Comparison of ENCODE assay signal across 25 cellular contexts in genomic region chr2:68369340-68369734, GRCh38. TPM values are rescaled to one million over a fixed set of nuclear protein-coding genes. Genes with fewer than 3 reads are reported as not detected.
DNase-seq lines count a peak whose midpoint lies in the region; ATAC-seq, FAIRE-seq and TF ChIP-seq lines count a peak whose summit lies in the region.
"Had no signal": no experiment of that assay in that cellular context is flagged by ENCODE, and none has a peak within 500 bp of the region (broad histone marks: within the 10 kb centered on the region; RNA-seq: fewer than 3 reads in every experiment).

No MANE protein-coding gene starts in this region.

- H3K27ac ChIP-seq in RWPE1 = peak overlapping the region; percentile 85
- peak overlapping the region; percentile 1 for H3K27ac ChIP-seq in keratinocyte (ENCODE audit: control insufficient read depth, insufficient read depth, low read length)
- H3K27ac ChIP-seq in spleen = peak overlapping the region in 7 of 8 donors; percentile 84 to 95 (median 94)
- H3K27ac ChIP-seq in HepG2 (ENCODE audit: extremely low read length, insufficient read depth, low read length) = no peak overlapping the region
- H3K27ac ChIP-seq: prostate gland had no signal

- in situ Hi-C loops in HepG2 (cut with HindIII; ENCODE audit: extremely low pct_ligation_motif_present, low pct_unique_long_range_greater_than_20kb) = no loop called here

- CTCF ChIA-PET in RWPE1 (lab: Yijun Ruan, JAX) (no interaction called here), HepG2 (lab: Yijun Ruan, JAX; ENCODE audit: low intra/inter-chr PET ratio, low total read pairs) (no interaction called here)

- TF ChIP-seq CTCF in GM06990 (IDR thresholded peaks at IDR 0.05; ENCODE audit: insufficient read depth, low read length, poor library complexity, severe bottlenecking) = no peak
- no peak for TF ChIP-seq CTCF in RWPE1 (conservative IDR thresholded peaks at IDR 0.05; ENCODE audit: low read depth)
- no peak for TF ChIP-seq CTCF in keratinocyte (optimal IDR thresholded peaks at IDR 0.05 in 1 of 3, IDR thresholded peaks at IDR 0.05 in 1 of 3, conservative IDR thresholded peaks at IDR 0.05 in 1 of 3; ENCODE audit: extremely low read depth in 1 of 3, insufficient read depth in 2 of 3, low read length in 3 of 3)
- TF ChIP-seq CTCF in spleen (IDR thresholded peaks at IDR 0.05 in 8 of 11, conservative IDR thresholded peaks at IDR 0.05 in 3 of 11) = no peak
- no peak for TF ChIP-seq CTCF in HepG2 (CRISPR knock-in tag; IDR thresholded peaks at IDR 0.05)

- intact Hi-C loops in spleen (cut with DNase I; ENCODE audit: low total_unique reads) (no loop called here), HepG2 (cut with micrococcal nuclease; ENCODE audit: unreplicated experiment) (no loop called here)

- dilution Hi-C loops in keratinocyte (cut with MboI; ENCODE audit: extremely low pct_ligation_motif_present, low sequenced_read_pairs) = no loop called here

- DNase-seq in GM06990 (ENCODE audit: extremely low read depth, insufficient read length) = no peak
- DNase-seq in RWPE1 (ENCODE audit: low spot score) = no peak
- DNase-seq in keratinocyte (ENCODE audit: low read depth, low spot score) = no peak
- no peak for DNase-seq in spleen
- no peak for DNase-seq in HepG2 (ENCODE audit: low spot score)
- no peak for DNase-seq in H7
- no peak for DNase-seq in HCEC 1CT
- no peak for DNase-seq in stimulated activated naive CD4-positive, alpha-beta T cell (lab: John Stamatoyannopoulos, UW)
- DNase-seq: activated CD4-positive, alpha-beta memory T cell treated with anti-CD3 and anti-CD28 coated beads for 36 hours; activated CD8-positive, alpha-beta memory T cell treated with anti-CD3 and anti-CD28 coated beads, Interleukin-2, amount 50 U/mL, for 48 hours; effector CD4-positive, alpha-beta T cell; erythroblast; left lung; MM.1S; NCI-H1436 treated with DMSO at 0.1 percent for 48 hours; NCI-H2107; SHP77 treated with DMSO at 0.1 percent for 48 hours; SW 1271 had no signal

- H3K27me3 ChIP-seq in GM06990 (replicated peaks; ENCODE audit: control insufficient read depth, insufficient read depth, low read length) (no peaks in the 10 kb centered on the region), keratinocyte (ENCODE audit: control insufficient read depth, extremely low read depth, insufficient read depth, low read length) (no peaks in the 10 kb centered on the region), spleen (replicated peaks in 1 of 7) (no peaks in the 10 kb centered on the region), HepG2 (ENCODE audit: control insufficient read depth in 1 of 2, insufficient read depth in 2 of 2, low read length in 2 of 2) (peaks cover 0 to 7% of the 10 kb centered on the region in 2 experiments; a peak in 1 of 5 replicates), H7 (ENCODE audit: control insufficient read depth, insufficient read depth, low read length) (no peaks in the 10 kb centered on the region)
- H3K27me3 ChIP-seq: left lung had no signal

- no TSS peak for BruUV-seq in HepG2 (replicated peaks; lab: Mats Ljungman, UMichigan)

- 80 to 94% (median 85%) methylated on average over 9 of the region's 9 CpGs for WGBS in spleen, 5 donors
- 15% methylated on average over 9 of the region's 9 CpGs for WGBS in HepG2 (ENCODE audit: low lambda C conversion rate)

- H3K79me2 ChIP-seq in keratinocyte (ENCODE audit: control insufficient read depth, insufficient read depth, low read length) = no peaks in the 10 kb centered on the region
- H3K79me2 ChIP-seq in HepG2 (ENCODE audit: insufficient read depth, low read length) = no peaks in the 10 kb centered on the region

- FAIRE-seq in keratinocyte (lab: Jason Lieb, UNC) (no peak), HepG2 (lab: Jason Lieb, UNC) (no peak)

- TF ChIP-seq RAD21 in HepG2 (CRISPR knock-in tag; IDR thresholded peaks at IDR 0.05) = no peak

- H3K4me3 ChIP-seq in GM06990 (replicated peaks; ENCODE audit: low read depth, low read length) (peak overlapping the region; percentile 81), keratinocyte (ENCODE audit: control insufficient read depth in 2 of 3, extremely low read depth in 1 of 3, insufficient read depth in 2 of 3, low read depth in 1 of 3, low read length in 3 of 3) (no peak overlapping the region), spleen (peak overlapping the region in 2 of 8 donors; percentile 55 to 79), HepG2 (replicated peaks in 1 of 3; ENCODE audit: insufficient read depth in 1 of 3, low read depth in 2 of 3, low read length in 3 of 3) (no peak overlapping the region), H7 (ENCODE audit: insufficient read depth, low read depth, low read length) (no peak overlapping the region)
- H3K4me3 ChIP-seq: prostate gland had no signal

- H2AFZ ChIP-seq in keratinocyte (ENCODE audit: control insufficient read depth, low read length) (no peak overlapping the region), HepG2 (ENCODE audit: low read length) (no peak overlapping the region)

- TF ChIP-seq POLR2A in spleen (IDR thresholded peaks at IDR 0.05) (no peak), HepG2 (IDR thresholded peaks at IDR 0.05; ENCODE audit: insufficient read depth in 1 of 2, low read depth in 2 of 2, low read length in 2 of 2) (no peak)

- ATAC-seq in HepG2 = no peak

- H3K4me1 ChIP-seq in keratinocyte (ENCODE audit: control insufficient read depth, extremely low read depth, insufficient read depth, low read length) (peaks cover 15% of the 10 kb centered on the region), spleen (peaks cover 11 to 90% (median 79%) of the 10 kb centered on the region in 6 donors), HepG2 (ENCODE audit: insufficient read depth, low read length) (no peaks in the 10 kb centered on the region)
- H3K4me1 ChIP-seq: prostate gland had no signal

- peaks cover 1% of the 10 kb centered on the region for H3K36me3 ChIP-seq in GM06990 (ENCODE audit: control insufficient read depth, insufficient read depth, low read length)
- no peaks in the 10 kb centered on the region for H3K36me3 ChIP-seq in keratinocyte (ENCODE audit: control insufficient read depth in 2 of 2, extremely low read depth in 1 of 2, insufficient read depth in 2 of 2, low read length in 2 of 2)
- H3K36me3 ChIP-seq in spleen = peaks cover 0 to 23% (median 0%) of the 10 kb centered on the region in 6 donors
- no peaks in the 10 kb centered on the region for H3K36me3 ChIP-seq in HepG2 (replicated peaks in 1 of 2; ENCODE audit: control insufficient read depth in 1 of 2, insufficient read depth in 2 of 2, low read length in 2 of 2)
- H3K36me3 ChIP-seq in H7 (replicated peaks; ENCODE audit: control insufficient read depth, insufficient read depth, low read length) = no peaks in the 10 kb centered on the region
- H3K36me3 ChIP-seq: left lung, prostate gland had no signal

- no peak overlapping the region for H3K4me2 ChIP-seq in keratinocyte (ENCODE audit: control insufficient read depth, extremely low read depth, insufficient read depth, low read depth, low read length)
- no peak overlapping the region for H3K4me2 ChIP-seq in HepG2 (ENCODE audit: low read depth, low read length)

- H3K9me3 ChIP-seq in keratinocyte (ENCODE audit: control insufficient read depth, low read depth, low read length) = no peaks in the 10 kb centered on the region
- H3K9me3 ChIP-seq in spleen = no peaks in the 10 kb centered on the region
- H3K9me3 ChIP-seq in HepG2 (ENCODE audit: low read length) = no peaks in the 10 kb centered on the region
- H3K9me3 ChIP-seq: left lung, prostate gland had no signal

- POLR2A ChIA-PET in RWPE1 (lab: Yijun Ruan, JAX; ENCODE audit: low non-redundant PET) = no interaction called here
- POLR2A ChIA-PET in HepG2 (lab: Yijun Ruan, JAX) = no interaction called here

- H3K9ac ChIP-seq in keratinocyte (ENCODE audit: control insufficient read depth, extremely low read depth, insufficient read depth, low read length) = no peak overlapping the region
- H3K9ac ChIP-seq in HepG2 (ENCODE audit: insufficient read depth, low read depth, low read length) = no peak overlapping the region

- no peaks in the 10 kb centered on the region for H3K9me1 ChIP-seq in keratinocyte (ENCODE audit: control insufficient read depth, extremely low read depth, insufficient read depth, low read length)

- TF ChIP-seq EP300 in HepG2 (IDR thresholded peaks at IDR 0.05; ENCODE audit: low read depth in 2 of 2, low read length in 2 of 2) = no peak
- no peak for TF ChIP-seq EP300 in HepG2 (CRISPR knock-in tag; IDR thresholded peaks at IDR 0.05; ENCODE audit: borderline replicate concordance)

- H4K20me1 ChIP-seq in keratinocyte (ENCODE audit: control insufficient read depth, extremely low read depth, insufficient read depth, low read length) = no peaks in the 10 kb centered on the region
- no peaks in the 10 kb centered on the region for H4K20me1 ChIP-seq in HepG2 (ENCODE audit: insufficient read depth, low read length)

RNA-seq across cellular contexts. Expression of gene PLEK, which starts 4.3 kb away (rescaled TPM):
- polyA plus RNA-seq in keratinocyte (0.04 to 0.28 TPM in 2 of 3 replicates, not detected in the other), spleen (10 to 100 TPM; 49.1 to 67.7 (median 53.0) TPM), HepG2 (2011; rRNA removed) (0.05 TPM in 1 of 2 replicates, not detected in the other)
- not detected for polyA plus RNA-seq in keratinocyte (2011; ENCODE audit: low read depth)
- polyA plus RNA-seq in keratinocyte (2011; cell fraction: cytosol; rRNA removed) = 0.02 TPM in 1 of 2 replicates, not detected in the other
- polyA plus RNA-seq in keratinocyte (2011; cell fraction: nucleus; rRNA removed) = not detected in 2 replicates
- not detected in 2 replicates for polyA plus RNA-seq in keratinocyte (2012; ENCODE audit: low replicate concordance)
- not detected in 3 replicates for polyA minus RNA-seq in keratinocyte
- polyA minus RNA-seq in keratinocyte (2011; cell fraction: cytosol; rRNA and poly(A)+ RNA removed) = not detected
- not detected in 2 replicates for polyA minus RNA-seq in keratinocyte (2011; cell fraction: nucleus; rRNA and poly(A)+ RNA removed)
- total RNA-seq in spleen (100 to 1,000 TPM in 5 of 7 donors, 10 to 100 TPM in 2; 79.9 to 202 (median 136) TPM), HepG2 (2016; rRNA removed; fragmentation: Illumina TruSeq; extraction: Trizol) (not detected in 2 replicates)
- total RNA-seq in HepG2 (2016; cell fraction: cytosol; rRNA removed; fragmentation: Illumina TruSeq; extraction: Trizol; ENCODE audit: low read depth) = not detected in 2 replicates
- total RNA-seq in HepG2 (2016; cell fraction: insoluble cytoplasmic fraction; rRNA removed; fragmentation: Illumina TruSeq; extraction: Trizol) = not detected in 2 replicates
- total RNA-seq in HepG2 (2016; cell fraction: membrane; rRNA removed; fragmentation: Illumina TruSeq; extraction: Trizol) = not detected in 2 replicates
- total RNA-seq in HepG2 (2016; cell fraction: nucleus; rRNA removed; fragmentation: Illumina TruSeq; extraction: Trizol) = not detected in 2 replicates
- polyA plus RNA-seq in HepG2 (2011; cell fraction: cytosol; rRNA removed) = 0.04 TPM in 2 replicates
- polyA plus RNA-seq in HepG2 (2011; cell fraction: nucleus; rRNA removed) = 0.12 TPM in 1 of 2 replicates, not detected in the other
- polyA plus RNA-seq in HepG2 (2012) = not detected in 2 replicates
- polyA plus RNA-seq in HepG2 (2016; cell fraction: cytosol; fragmentation: Illumina TruSeq; extraction: Trizol; ENCODE audit: low read depth) = not detected in 2 replicates
- polyA plus RNA-seq in HepG2 (2016; cell fraction: insoluble cytoplasmic fraction; fragmentation: Illumina TruSeq; extraction: Trizol; ENCODE audit: low read depth) = not detected in 2 replicates
- polyA plus RNA-seq in HepG2 (2016; cell fraction: membrane; fragmentation: Illumina TruSeq; extraction: Trizol; ENCODE audit: low read depth) = not detected in 2 replicates
- polyA plus RNA-seq in HepG2 (2016; cell fraction: nucleus; fragmentation: Illumina TruSeq; extraction: Trizol; ENCODE audit: insufficient read depth, low read depth) = not detected in 2 replicates
- 0.21 TPM in 1 of 2 replicates, not detected in the other for polyA minus RNA-seq in HepG2 (2011; rRNA and poly(A)+ RNA removed; ENCODE audit: low replicate concordance)
- not detected in 2 replicates for polyA minus RNA-seq in HepG2 (2011; cell fraction: cytosol; rRNA and poly(A)+ RNA removed)
- not detected in 2 replicates for polyA minus RNA-seq in HepG2 (2011; cell fraction: nucleus; rRNA and poly(A)+ RNA removed)
- not detected in 2 replicates for total RNA-seq in H7 (2014; rRNA removed; shearing (Covaris generic))
- total RNA-seq: chondrocyte, Daoy, fibroblast of villous mesenchyme, mesothelial cell of epicardium, PC-3 had no signal
- polyA plus RNA-seq: BJ had no signal

RNA-seq across cellular contexts. Expression of gene CNRIP1, which starts 49.6 kb away (rescaled TPM):
- polyA plus RNA-seq in keratinocyte (0.04 TPM in 1 of 3 replicates, not detected in the others), spleen (10 to 100 TPM in 2 of 3 donors, 1 to 10 TPM in 1; 7.8 to 17.5 (median 11.9) TPM), HepG2 (2011; rRNA removed) (not detected in 2 replicates)
- not detected for polyA plus RNA-seq in keratinocyte (2011; ENCODE audit: low read depth)
- 0.04 TPM in 2 replicates for polyA plus RNA-seq in keratinocyte (2011; cell fraction: cytosol; rRNA removed)
- not detected in 2 replicates for polyA plus RNA-seq in keratinocyte (2011; cell fraction: nucleus; rRNA removed)
- polyA plus RNA-seq in keratinocyte (2012; ENCODE audit: low replicate concordance) = 0.13 TPM in 1 of 2 replicates, not detected in the other
- polyA minus RNA-seq in keratinocyte = not detected in 3 replicates
- not detected for polyA minus RNA-seq in keratinocyte (2011; cell fraction: cytosol; rRNA and poly(A)+ RNA removed)
- not detected in 2 replicates for polyA minus RNA-seq in keratinocyte (2011; cell fraction: nucleus; rRNA and poly(A)+ RNA removed)
- total RNA-seq in spleen (10 to 100 TPM; 12.1 to 26.7 (median 20.8) TPM), HepG2 (2016; rRNA removed; fragmentation: Illumina TruSeq; extraction: Trizol) (not detected in 2 replicates)
- total RNA-seq in HepG2 (2016; cell fraction: cytosol; rRNA removed; fragmentation: Illumina TruSeq; extraction: Trizol; ENCODE audit: low read depth) = not detected in 2 replicates
- not detected in 2 replicates for total RNA-seq in HepG2 (2016; cell fraction: insoluble cytoplasmic fraction; rRNA removed; fragmentation: Illumina TruSeq; extraction: Trizol)
- not detected in 2 replicates for total RNA-seq in HepG2 (2016; cell fraction: membrane; rRNA removed; fragmentation: Illumina TruSeq; extraction: Trizol)
- total RNA-seq in HepG2 (2016; cell fraction: nucleus; rRNA removed; fragmentation: Illumina TruSeq; extraction: Trizol) = not detected in 2 replicates
- polyA plus RNA-seq in HepG2 (2011; cell fraction: cytosol; rRNA removed) = 0.05 TPM in 1 of 2 replicates, not detected in the other
- not detected in 2 replicates for polyA plus RNA-seq in HepG2 (2011; cell fraction: nucleus; rRNA removed)
- not detected in 2 replicates for polyA plus RNA-seq in HepG2 (2012)
- not detected in 2 replicates for polyA plus RNA-seq in HepG2 (2016; cell fraction: cytosol; fragmentation: Illumina TruSeq; extraction: Trizol; ENCODE audit: low read depth)
- polyA plus RNA-seq in HepG2 (2016; cell fraction: insoluble cytoplasmic fraction; fragmentation: Illumina TruSeq; extraction: Trizol; ENCODE audit: low read depth) = not detected in 2 replicates
- polyA plus RNA-seq in HepG2 (2016; cell fraction: membrane; fragmentation: Illumina TruSeq; extraction: Trizol; ENCODE audit: low read depth) = not detected in 2 replicates
- not detected in 2 replicates for polyA plus RNA-seq in HepG2 (2016; cell fraction: nucleus; fragmentation: Illumina TruSeq; extraction: Trizol; ENCODE audit: insufficient read depth, low read depth)
- 0.44 TPM in 1 of 2 replicates, not detected in the other for polyA minus RNA-seq in HepG2 (2011; rRNA and poly(A)+ RNA removed; ENCODE audit: low replicate concordance)
- polyA minus RNA-seq in HepG2 (2011; cell fraction: cytosol; rRNA and poly(A)+ RNA removed) = not detected in 2 replicates
- polyA minus RNA-seq in HepG2 (2011; cell fraction: nucleus; rRNA and poly(A)+ RNA removed) = not detected in 2 replicates
- total RNA-seq in H7 (2014; rRNA removed; shearing (Covaris generic)) = 0.80 and 0.81 TPM in 2 replicates
- total RNA-seq: activated CD4-positive, alpha-beta memory T cell treated with anti-CD3 and anti-CD28 coated beads for 36 hours had no signal

Comparison
In these comparisons a context has a peak if more than half of its experiments do, and no peak if none do; other contexts are left out.
1. RNA of gene PLEK, which starts 4.3 kb away (total RNA-seq): 79.9 to 202 TPM in spleen; not detected in HepG2 and not detected in H7; every median in the first group is over 10 times any median in the second.